8 cellular contexts compared by ENCODE assay signal in the genomic region with DNA sequence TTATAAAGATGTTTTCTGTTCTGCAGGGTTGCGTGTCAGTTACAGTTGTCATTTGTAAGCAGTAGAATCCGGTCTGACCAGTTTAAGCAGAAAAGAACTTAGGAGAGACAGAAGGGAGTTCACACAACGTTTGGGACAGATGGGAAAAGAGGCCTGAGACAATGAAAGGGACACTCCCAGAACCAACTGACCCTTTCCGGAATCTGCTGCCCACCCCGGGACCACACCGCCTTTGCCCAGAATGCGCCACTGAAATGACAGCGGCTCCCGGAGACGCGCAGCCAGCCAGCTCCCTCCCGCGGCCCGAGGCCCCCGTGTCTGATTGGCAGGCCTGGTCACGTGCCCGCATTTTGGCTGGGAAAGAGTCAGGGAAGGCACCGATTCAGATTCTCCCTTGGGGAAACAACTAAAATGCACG.
A peak's percentile ranks its signal among the peaks of the same experiment; 100 is the strongest.
DNase-seq lines count a peak whose midpoint lies in the region; ATAC-seq, FAIRE-seq and TF ChIP-seq lines count a peak whose summit lies in the region.

No MANE protein-coding gene starts in this region.

- peak overlapping the region; percentile 8 to 43 (median 38); a peak in 4 of 7 replicates for H3K9ac ChIP-seq in H1 (replicated peaks in 1 of 4; ENCODE audit: extremely low read depth in 1 of 4, low read depth in 3 of 4, low read length in 3 of 4)
- peak overlapping the region; percentile 87 for H3K9ac ChIP-seq in mesenchymal stem cell (ENCODE audit: low read length)

- H3K9me3 ChIP-seq in H1 (ENCODE audit: insufficient read depth in 2 of 2, low read depth in 1 of 2, low read length in 1 of 2): no peaks in the 10 kb centered on the region
- peaks cover 12% of the 10 kb centered on the region for H3K9me3 ChIP-seq in mesenchymal stem cell (ENCODE audit: control insufficient read depth, low read length)

- H3K79me2 ChIP-seq in H1 (ENCODE audit: control insufficient read depth in 1 of 2, insufficient read depth in 2 of 2, low read length in 2 of 2): no peaks in the 10 kb centered on the region

- H2AFZ ChIP-seq in H1 (ENCODE audit: low read length): peak overlapping the region; percentile 100
- H2AFZ ChIP-seq in mesenchymal stem cell (ENCODE audit: low read depth, low read length): no peak overlapping the region

- CTCF ChIA-PET in H1 (lab: Charles Lee; ENCODE audit: partially characterized antibody): interaction anchor here (0.7 kb wide), 1 partner anchor 11 kb away, joined by 4 read pairs; no protein-coding TSS in a partner anchor

- H3K23ac ChIP-seq in H1 (ENCODE audit: insufficient read length) (no peak overlapping the region), mesenchymal stem cell (ENCODE audit: low read length in 2 of 2) (no peak overlapping the region)

- DNase-seq in DMS153 treated with DMSO at 0.1 percent for 48 hours (lab: John Stamatoyannopoulos, UW; ENCODE audit: unreplicated experiment) (peak; percentile 92), NCI-H510A (lab: John Stamatoyannopoulos, UW) (peak; percentile 92), H1 (ENCODE audit: low read depth in 1 of 2, low spot score in 2 of 2) (peak; percentile 23 to 87), mesenchymal stem cell (peak; percentile 48)
- peak; percentile 26 to 36 for DNase-seq in activated CD8-positive, alpha-beta memory T cell treated with anti-CD3 and anti-CD28 coated beads for 4 hours (ENCODE audit: low read depth in 2 of 2)
- peak; percentile 25 for DNase-seq in stimulated activated CD8-positive, alpha-beta memory T cell treated with anti-CD3 and anti-CD28 coated beads, Interleukin-12 subunit alpha, Interleukin-12 subunit beta, amount 100 ng/mL, for 24 hours (ENCODE audit: extremely low read depth)

- H3K18ac ChIP-seq in H1 (ENCODE audit: extremely low read depth, low read length) (no peak overlapping the region), mesenchymal stem cell (ENCODE audit: low read depth in 1 of 2, low read length in 2 of 2) (no peak overlapping the region)

- peak in 1 of 3 experiments; percentile 2; a peak in 1 of 4 replicates for TF ChIP-seq CTCF in H1 (IDR thresholded peaks at IDR 0.05; ENCODE audit: control extremely low read depth in 1 of 3, insufficient read depth in 1 of 3, low read depth in 1 of 3, low read length in 3 of 3)

- H2AK5ac ChIP-seq in H1 (ENCODE audit: low read depth, low read length): no peak overlapping the region
- no peak overlapping the region for H2AK5ac ChIP-seq in mesenchymal stem cell (ENCODE audit: low read length, severe bottlenecking)

- H3K4me2 ChIP-seq in H1 (ENCODE audit: insufficient read depth in 1 of 2, low read depth in 2 of 2, low read length in 2 of 2): peak overlapping the region; percentile 20 to 75
- peak overlapping the region; percentile 49 for H3K4me2 ChIP-seq in mesenchymal stem cell (ENCODE audit: low read length, poor library complexity, severe bottlenecking)

- H2BK20ac ChIP-seq in H1 (ENCODE audit: low read length): no peak overlapping the region

- H3K14ac ChIP-seq in H1 (ENCODE audit: insufficient read length): no peak overlapping the region
- H3K14ac ChIP-seq in mesenchymal stem cell (ENCODE audit: low read length in 2 of 2): no peak overlapping the region

- H3K4ac ChIP-seq in H1 (replicated peaks; ENCODE audit: insufficient read length, low read depth, low read length) (no peak overlapping the region), mesenchymal stem cell (ENCODE audit: low read depth in 1 of 2, low read length in 2 of 2) (no peak overlapping the region)

- H3K79me1 ChIP-seq in H1 (ENCODE audit: low read depth, low read length) (no peaks in the 10 kb centered on the region), mesenchymal stem cell (replicated peaks; ENCODE audit: low read length, poor library complexity, severe bottlenecking) (no peaks in the 10 kb centered on the region)

- H4K8ac ChIP-seq in H1 (ENCODE audit: extremely low read depth, insufficient read depth, low read length) (peak overlapping the region; percentile 65; the same call in 1 of the 2 replicates), mesenchymal stem cell (ENCODE audit: low read length) (no peak overlapping the region)

- H4K91ac ChIP-seq in H1 (replicated peaks; ENCODE audit: insufficient read length, low read length) (no peak overlapping the region), mesenchymal stem cell (ENCODE audit: low read length) (no peak overlapping the region)

- H2BK120ac ChIP-seq in H1 (replicated peaks; ENCODE audit: low read depth, low read length) (no peak overlapping the region), mesenchymal stem cell (ENCODE audit: low read depth, low read length) (no peak overlapping the region)

- no peak overlapping the region for H4K5ac ChIP-seq in H1 (ENCODE audit: insufficient read length, low read depth, low read length)

- TF ChIP-seq POLR2A in H1 (IDR thresholded peaks at IDR 0.05; ENCODE audit: control extremely low read depth in 1 of 2, low read depth in 2 of 2, low read length in 2 of 2): peak in 1 of 2 experiments; percentile 64; a peak in 1 of 3 replicates

- no peak; a peak in 1 of 4 replicates for TF ChIP-seq RAD21 in H1 (IDR thresholded peaks at IDR 0.05 in 1 of 2, conservative IDR thresholded peaks at IDR 0.05 in 1 of 2; ENCODE audit: low read depth in 2 of 2, low read length in 2 of 2)

- peak; percentile 45 for ATAC-seq in HG02678 (IDR thresholded peaks at IDR 0.05; ENCODE audit: unreplicated experiment)
- ATAC-seq in HG03469 (IDR thresholded peaks at IDR 0.05; ENCODE audit: unreplicated experiment): no peak

- no peak overlapping the region for H3K56ac ChIP-seq in H1 (replicated peaks; ENCODE audit: insufficient read length, low read depth, low read length)

- H3K27me3 ChIP-seq in H1 (replicated peaks in 1 of 4; ENCODE audit: control insufficient read depth in 3 of 4, extremely low read depth in 1 of 4, insufficient read depth in 3 of 4, low read length in 3 of 4) (no peaks in the 10 kb centered on the region), mesenchymal stem cell (ENCODE audit: control insufficient read depth in 1 of 2, insufficient read depth in 1 of 2, low read length in 2 of 2) (peaks cover 0 to 7% of the 10 kb centered on the region in 2 experiments)

- H3K27ac ChIP-seq in H1 (ENCODE audit: low read depth, low read length): no peak overlapping the region
- no peak overlapping the region for H3K27ac ChIP-seq in mesenchymal stem cell (ENCODE audit: low read length, poor library complexity, severe bottlenecking)

- H3K4me3 ChIP-seq in H1 (ENCODE audit: extremely low read depth in 1 of 4, insufficient read depth in 2 of 4, low read depth in 3 of 4, low read length in 4 of 4) (peak overlapping the region; percentile 44 to 73 (median 61)), mesenchymal stem cell (ENCODE audit: insufficient read depth in 1 of 2, low read depth in 1 of 2, low read length in 2 of 2) (peak overlapping the region; percentile 33 to 77)

- no peaks in the 10 kb centered on the region for H4K20me1 ChIP-seq in H1 (replicated peaks in 1 of 2; ENCODE audit: control insufficient read depth in 1 of 2, insufficient read depth in 2 of 2, low read length in 2 of 2)

- POLR2A ChIA-PET in H1 (lab: Charles Lee; ENCODE audit: partially characterized antibody): interaction anchor here (1.1 to 1.5 kb wide), 2 partner anchors 19 to 347 kb away, joined by 3 to 4 read pairs; no protein-coding TSS in a partner anchor

- H2BK12ac ChIP-seq in H1 (ENCODE audit: low read depth, low read length): no peak overlapping the region
- no peak overlapping the region for H2BK12ac ChIP-seq in mesenchymal stem cell (ENCODE audit: low read length in 2 of 2)

- H2BK5ac ChIP-seq in H1 (ENCODE audit: low read depth, low read length) (no peak overlapping the region), mesenchymal stem cell (ENCODE audit: low read depth, low read length, poor library complexity, severe bottlenecking) (no peak overlapping the region)

- no peak overlapping the region for H2BK15ac ChIP-seq in H1 (ENCODE audit: low read length)
- no peak overlapping the region for H2BK15ac ChIP-seq in mesenchymal stem cell (ENCODE audit: low read depth, poor library complexity, severe bottlenecking)

- no peak for TF ChIP-seq EP300 in H1 (IDR thresholded peaks at IDR 0.05; ENCODE audit: borderline replicate concordance in 1 of 2, low read depth in 2 of 2, low read length in 2 of 2)

- H3K23me2 ChIP-seq in H1 (ENCODE audit: low read depth, low read length): 0 out of 2 replicates have a peak, but pooled peaks cover 3% of the 10 kb centered on the region

- FAIRE-seq in H1 (lab: Jason Lieb, UNC): peak; percentile 58

- WGBS in H1 (ENCODE audit: extremely low coverage in 1 of 2, insufficient coverage in 1 of 2, insufficient read length in 1 of 2, insufficient replicate concordance in 2 of 2, low coverage in 1 of 2, low lambda C conversion rate in 2 of 2, missing lambda C conversion rate in 1 of 2), 2 experiments: 3% methylated on average over 19 of the region's 19 CpGs; no CpG with 5 or more reads in 1 of the 2 experiments
- 25% methylated on average over 18 of the region's 19 CpGs for WGBS in mesenchymal stem cell

- H3K4me1 ChIP-seq in H1 (replicated peaks in 1 of 4; ENCODE audit: control insufficient read depth in 3 of 4, insufficient read depth in 4 of 4, low read length in 3 of 4): peaks cover 0 to 6% (median 0%) of the 10 kb centered on the region in 4 experiments; a peak in 1 of 7 replicates
- no peaks in the 10 kb centered on the region for H3K4me1 ChIP-seq in mesenchymal stem cell (ENCODE audit: control insufficient read depth, insufficient read depth, low read depth, low read length)

- H3K36me3 ChIP-seq in H1 (ENCODE audit: control insufficient read depth in 2 of 4, insufficient read depth in 4 of 4, low read length in 3 of 4): no peaks in the 10 kb centered on the region
- no peaks in the 10 kb centered on the region for H3K36me3 ChIP-seq in mesenchymal stem cell (ENCODE audit: control insufficient read depth in 1 of 2, insufficient read depth in 2 of 2, low read depth in 1 of 2, low read length in 2 of 2)

TF ChIP-seq in H1, 55 proteins besides CTCF, POLR2A, EP300 and RAD21 (continues in another document):
- peak; percentile 58 for TF ChIP-seq SAP30 (IDR thresholded peaks at IDR 0.05; ENCODE audit: insufficient read depth, insufficient replicate concordance, low read length)
- TF ChIP-seq PHF8 (conservative IDR thresholded peaks at IDR 0.05; ENCODE audit: low read depth, low read length): no peak
- TF ChIP-seq CBX8 (IDR thresholded peaks at IDR 0.05; ENCODE audit: borderline replicate concordance, low read depth, low read length): no peak
- TF ChIP-seq EGR1 (IDR thresholded peaks at IDR 0.05; ENCODE audit: borderline replicate concordance, low read depth, low read length): no peak
- TF ChIP-seq, protein P1, sequence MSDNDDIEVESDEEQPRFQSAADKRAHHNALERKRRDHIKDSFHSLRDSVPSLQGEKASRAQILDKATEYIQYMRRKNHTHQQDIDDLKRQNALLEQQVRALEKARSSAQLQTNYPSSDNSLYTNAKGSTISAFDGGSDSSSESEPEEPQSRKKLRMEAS (IDR thresholded peaks at IDR 0.05): peak; percentile 77
- no peak for TF ChIP-seq GTF2F1 (IDR thresholded peaks at IDR 0.05; ENCODE audit: borderline replicate concordance, low read depth, low read length)
- TF ChIP-seq RBBP5 (IDR thresholded peaks at IDR 0.05; ENCODE audit: borderline replicate concordance, low read depth, low read length): 0 out of 2 replicates have a peak, but pooled peaks have one; percentile 70
- TF ChIP-seq ASH2L (IDR thresholded peaks at IDR 0.05; ENCODE audit: low read length): peak; percentile 95
- no peak for TF ChIP-seq ZNF274 (IDR thresholded peaks at IDR 0.05; ENCODE audit: borderline replicate concordance, extremely low read depth, low read length)

Comparison
In these comparisons a context has a peak if more than half of its experiments do, and no peak if none do; other contexts are left out.
1. DNase-seq: peak in every context shown above with its lines; median percentile 92 in DMS153 treated with DMSO at 0.1 percent for 48 hours; 92 in NCI-H510A; 55 in H1; 48 in mesenchymal stem cell; 31 in activated CD8-positive, alpha-beta memory T cell treated with anti-CD3 and anti-CD28 coated beads for 4 hours; 25 in stimulated activated CD8-positive, alpha-beta memory T cell treated with anti-CD3 and anti-CD28 coated beads, Interleukin-12 subunit alpha, Interleukin-12 subunit beta, amount 100 ng/mL, for 24 hours.